Comparison of ENCODE assay signal across 16 cellular contexts in genomic region chr5:155434267-155434666, GRCh38.
A peak's percentile ranks its signal among the peaks of the same experiment; 100 is the strongest.
DNase-seq lines count a peak whose midpoint lies in the region; ATAC-seq and TF ChIP-seq lines count a peak whose summit lies in the region.
"Had no signal": no experiment of that assay in that cellular context is flagged by ENCODE, and none has a peak within 500 bp of the region (broad histone marks: within the 10 kb centered on the region; RNA-seq: fewer than 3 reads in every experiment).

No MANE protein-coding gene starts in this region.

- H3K27ac Mint-ChIP-seq in activated B cell treated with CpG ODN at 0.5 μM for 24 hours, result peak overlapping the region; percentile 78
- H3K27ac Mint-ChIP-seq in naive B cell, result peak overlapping the region in 3 of 6 donors; percentile 48 to 84 (median 79)
- H3K27ac Mint-ChIP-seq in activated CD8-positive, alpha-beta T cell treated with anti-CD3 and anti-CD28 coated beads, Interleukin-2, amount 10 ng/mL, durations not matched to agents 7 days and 5 days, result no peak overlapping the region

- POLR2A ChIA-PET in activated B cell treated with CpG ODN at 0.5 μM for 24 hours (lab: Charles Lee), result no interaction called here
- POLR2A ChIA-PET in activated CD8-positive, alpha-beta T cell treated with anti-CD3 and anti-CD28 coated beads, Interleukin-2, amount 10 ng/mL, durations not matched to agents 7 days and 5 days (lab: Charles Lee), result no interaction called here

- H3K4me1 Mint-ChIP-seq in activated B cell treated with CpG ODN at 0.5 μM for 24 hours (peaks cover 11% of the 10 kb centered on the region), naive B cell (peaks cover 0 to 11% (median 4%) of the 10 kb centered on the region in 3 donors)
- H3K4me1 Mint-ChIP-seq in activated CD8-positive, alpha-beta T cell treated with anti-CD3 and anti-CD28 coated beads, Interleukin-2, amount 10 ng/mL, durations not matched to agents 7 days and 5 days (ENCODE audit: low read depth), result no peaks in the 10 kb centered on the region

- no peak for ATAC-seq in activated B cell treated with CpG ODN at 0.5 μM for 24 hours (ENCODE audit: low read depth)
- no peak for ATAC-seq in naive B cell (ENCODE audit: low read depth in 2 of 2)
- no peak for ATAC-seq in HG03565 (IDR thresholded peaks at IDR 0.05; ENCODE audit: unreplicated experiment)
- no peak for ATAC-seq in activated CD8-positive, alpha-beta T cell treated with anti-CD3 and anti-CD28 coated beads, Interleukin-2, amount 10 ng/mL, durations not matched to agents 7 days and 5 days
- ATAC-seq: Panc1 had no signal

- H3K27me3 Mint-ChIP-seq in activated B cell treated with CpG ODN at 0.5 μM for 24 hours, result no peaks in the 10 kb centered on the region
- H3K27me3 Mint-ChIP-seq in naive B cell, result peaks cover 0 to 8% (median 0%) of the 10 kb centered on the region in 3 donors
- H3K27me3 Mint-ChIP-seq in activated CD8-positive, alpha-beta T cell treated with anti-CD3 and anti-CD28 coated beads, Interleukin-2, amount 10 ng/mL, durations not matched to agents 7 days and 5 days (ENCODE audit: low read depth), result no peaks in the 10 kb centered on the region

- intact Hi-C loops in activated B cell treated with CpG ODN at 0.5 μM for 24 hours (cut with micrococcal nuclease), result no loop called here

- H3K36me3 Mint-ChIP-seq in activated B cell treated with CpG ODN at 0.5 μM for 24 hours (ENCODE audit: low read depth) (no peaks in the 10 kb centered on the region), naive B cell (peaks cover 0 to 21% of the 10 kb centered on the region in 2 donors)
- H3K36me3 Mint-ChIP-seq in activated CD8-positive, alpha-beta T cell treated with anti-CD3 and anti-CD28 coated beads, Interleukin-2, amount 10 ng/mL, durations not matched to agents 7 days and 5 days (ENCODE audit: low read depth), result no peaks in the 10 kb centered on the region

- CTCF ChIA-PET in activated B cell treated with CpG ODN at 0.5 μM for 24 hours (lab: Charles Lee), result no interaction called here
- CTCF ChIA-PET in activated CD8-positive, alpha-beta T cell treated with anti-CD3 and anti-CD28 coated beads, Interleukin-2, amount 10 ng/mL, durations not matched to agents 7 days and 5 days (lab: Charles Lee), result no interaction called here

- peaks cover 7% of the 10 kb centered on the region for H3K9me3 Mint-ChIP-seq in activated B cell treated with CpG ODN at 0.5 μM for 24 hours
- H3K9me3 Mint-ChIP-seq in naive B cell, result peaks cover 4 to 19% (median 9%) of the 10 kb centered on the region in 7 donors
- H3K9me3 Mint-ChIP-seq in activated CD8-positive, alpha-beta T cell treated with anti-CD3 and anti-CD28 coated beads, Interleukin-2, amount 10 ng/mL, durations not matched to agents 7 days and 5 days (ENCODE audit: insufficient read depth), result no peaks in the 10 kb centered on the region

- DNase-seq in NOMO-1 treated with DMSO at 0.1 percent for 48 hours (lab: John Stamatoyannopoulos, UW; ENCODE audit: unreplicated experiment) (peak; percentile 35), NOMO-1 treated with dmso at 0.1 percent for 144 hours (lab: John Stamatoyannopoulos, UW; ENCODE audit: unreplicated experiment) (no peak), activated B cell treated with CpG ODN at 0.5 μM for 24 hours (no peak), naive B cell (no peak), iPS-NIHi7 (ENCODE audit: extremely low spot score) (no peak)
- DNase-seq in effector CD4-positive, alpha-beta T cell, result no peak
- DNase-seq in activated CD8-positive, alpha-beta T cell treated with anti-CD3 and anti-CD28 coated beads, Interleukin-2, amount 10 ng/mL, durations not matched to agents 7 days and 5 days, result no peak
- DNase-seq: C1 segment of cervical spinal cord, GF-D8, Karpas-422, MG63, NCI-H1930, NCI-H2171 treated with DMSO at 0.1 percent for 48 hours, NCI-H446 treated with DMSO at 0.1 percent for 48 hours had no signal

- peak overlapping the region; percentile 36 for H3K4me3 Mint-ChIP-seq in activated B cell treated with CpG ODN at 0.5 μM for 24 hours
- H3K4me3 Mint-ChIP-seq in naive B cell, result peak overlapping the region in 5 of 8 donors; percentile 5 to 55 (median 36)
- no peak overlapping the region for H3K4me3 Mint-ChIP-seq in activated CD8-positive, alpha-beta T cell treated with anti-CD3 and anti-CD28 coated beads, Interleukin-2, amount 10 ng/mL, durations not matched to agents 7 days and 5 days

- TF ChIP-seq CTCF in activated B cell treated with CpG ODN at 0.5 μM for 24 hours (IDR thresholded peaks at IDR 0.05), result no peak
